22 cellular contexts compared by ENCODE assay signal in the genomic region with DNA sequence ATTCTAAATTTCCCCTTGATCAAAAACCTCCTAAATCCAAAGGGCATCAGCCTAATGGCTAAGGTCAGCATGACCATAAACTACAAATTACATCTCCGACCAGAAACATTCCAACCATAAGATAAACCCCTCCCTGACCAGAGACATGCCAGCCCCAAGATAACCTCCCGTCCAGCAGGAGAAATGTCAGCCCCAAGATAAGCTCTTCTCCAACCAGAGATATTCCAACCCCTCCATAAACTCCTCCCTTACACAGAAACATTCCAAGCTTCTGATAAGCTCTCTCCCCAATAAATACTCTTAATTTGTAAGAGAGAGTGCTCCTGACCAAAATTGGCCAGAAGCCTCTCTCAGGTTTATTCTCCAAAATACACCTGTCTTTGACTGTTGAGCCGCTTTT.
"Had no signal": no experiment of that assay in that cellular context is flagged by ENCODE, and none has a peak within 500 bp of the region (broad histone marks: within the 10 kb centered on the region; RNA-seq: fewer than 3 reads in every experiment).

No MANE protein-coding gene starts in this region.

- H3K9me3 Mint-ChIP-seq: memory B cell had no signal

- H3K4me1 ChIP-seq: left lung, left ventricle myocardium inferior, lower lobe of right lung had no signal

- DNase-seq: hippocampal formation, hypothalamus, immature natural killer cell, islet precursor cell, kidney, kidney glomerular epithelial cell, left cardiac atrium, left colon, left lung, left ventricle myocardium inferior, left ventricle myocardium superior, lower lobe of right lung, mammary epithelial cell, mesenchymal stem cell, mesendoderm, midbrain, mucosa of descending colon, naive B cell had no signal

- H3K27ac ChIP-seq: hepatocyte, left lung, left ventricle myocardium inferior, lower lobe of right lung had no signal

- H3K4me3 Mint-ChIP-seq: immature natural killer cell, memory B cell, mesothelial cell of epicardium, naive B cell had no signal

- H3K4me3 ChIP-seq: hepatocyte, left lung, left ventricle myocardium inferior, lower lobe of right lung, lung, mucosa of descending colon had no signal

- H3K36me3 Mint-ChIP-seq: immature natural killer cell, memory B cell, naive B cell had no signal

- H3K27me3 ChIP-seq: hepatocyte, left lung had no signal

- H3K4me1 Mint-ChIP-seq: immature natural killer cell, memory B cell, mesothelial cell of epicardium, naive B cell had no signal

- H3K27ac Mint-ChIP-seq: immature natural killer cell, memory B cell, mesothelial cell of epicardium had no signal

- H3K36me3 ChIP-seq: left lung, left ventricle myocardium inferior, lower lobe of right lung had no signal

- H3K9me3 ChIP-seq: left lung, left ventricle myocardium inferior, lower lobe of right lung, mucosa of descending colon had no signal
